14 cellular contexts compared by ENCODE assay signal in genomic region chr10:98167191-98167590, GRCh38. TPM values are rescaled to one million over a fixed set of nuclear protein-coding genes. Genes with fewer than 3 reads are reported as not detected.
DNase-seq lines count a peak whose midpoint lies in the region; ATAC-seq and TF ChIP-seq lines count a peak whose summit lies in the region.
"Had no signal": no experiment of that assay in that cellular context is flagged by ENCODE, and none has a peak within 500 bp of the region (broad histone marks: within the 10 kb centered on the region; RNA-seq: fewer than 3 reads in every experiment).

No MANE protein-coding gene starts in this region.

- peaks cover 2% of the 10 kb centered on the region for H3K27me3 Mint-ChIP-seq in GM23338 (ENCODE audit: insufficient read depth, low read depth, poor library complexity)
- peaks cover 0 to 2% (median 0%) of the 10 kb centered on the region in 3 donors for H3K27me3 Mint-ChIP-seq in immature natural killer cell (ENCODE audit: low read depth in 3 of 3)
- H3K27me3 Mint-ChIP-seq: activated naive CD8-positive, alpha-beta T cell had no signal

- no peak overlapping the region for H2AFZ ChIP-seq in GM23338

- H3K9me2 ChIP-seq in GM23338 (ENCODE audit: insufficient read depth), result no peaks in the 10 kb centered on the region

- H3K4me1 Mint-ChIP-seq in GM23338 (peaks cover 45% of the 10 kb centered on the region), immature natural killer cell (peaks cover 65 to 73% of the 10 kb centered on the region in 2 donors)
- H3K4me1 Mint-ChIP-seq: CD14-positive monocyte had no signal

- H3K4me3 Mint-ChIP-seq in GM23338 (no peak overlapping the region), immature natural killer cell (peak overlapping the region in 4 of 5 donors; percentile 5 to 39 (median 24))
- H3K4me3 Mint-ChIP-seq: activated naive CD8-positive, alpha-beta T cell; CD14-positive monocyte had no signal

- H3F3A ChIP-seq in GM23338 (replicated peaks; ENCODE audit: low read depth), result no peaks in the 10 kb centered on the region

- H3K27ac Mint-ChIP-seq in GM23338, result 0 out of 2 replicates have a peak overlapping the region, but pooled peaks have one; percentile 38
- H3K27ac Mint-ChIP-seq in immature natural killer cell, result peak overlapping the region in 4 of 6 donors; percentile 24 to 65 (median 43)
- H3K27ac Mint-ChIP-seq: activated naive CD8-positive, alpha-beta T cell; CD14-positive monocyte had no signal

- H3K27ac ChIP-seq in GM23338 (ENCODE audit: low read depth), result peak overlapping the region; percentile 71
- H3K27ac ChIP-seq: stomach had no signal

- no peaks in the 10 kb centered on the region for H3K9me3 Mint-ChIP-seq in GM23338
- H3K9me3 Mint-ChIP-seq in immature natural killer cell, result no peaks in the 10 kb centered on the region
- H3K9me3 Mint-ChIP-seq: CD14-positive monocyte had no signal

- ATAC-seq in GM19025 (IDR thresholded peaks at IDR 0.05; ENCODE audit: low read depth, unreplicated experiment) (peak; percentile 68), GM23338 (no peak), HG03342 (IDR thresholded peaks at IDR 0.05; ENCODE audit: unreplicated experiment) (peak; percentile 45), GM19455 (IDR thresholded peaks at IDR 0.05; ENCODE audit: unreplicated experiment) (no peak)
- ATAC-seq: activated CD4-positive, CD25-positive, alpha-beta regulatory T cell treated with anti-CD3 and anti-CD28 coated beads, Interleukin-2, amount 50 U/mL, for 24 hours had no signal

- peak overlapping the region; percentile 69 for H3K4me2 ChIP-seq in GM23338

- H3K27me3 ChIP-seq in GM23338 (ENCODE audit: insufficient read depth), result no peaks in the 10 kb centered on the region
- H3K27me3 ChIP-seq: stomach had no signal

- peaks cover 17% of the 10 kb centered on the region; the same call in 2 of the 3 replicates for H3K36me3 Mint-ChIP-seq in GM23338 (ENCODE audit: low read depth)
- peaks cover 4 to 10% (median 5%) of the 10 kb centered on the region in 3 donors for H3K36me3 Mint-ChIP-seq in immature natural killer cell

- no peaks in the 10 kb centered on the region for H3K36me3 ChIP-seq in GM23338 (ENCODE audit: insufficient read depth)

- H3K4me3 ChIP-seq in GM23338, result no peak overlapping the region
- H3K4me3 ChIP-seq in lower leg skin (ENCODE audit: low read depth, poor library complexity, severe bottlenecking), result no peak overlapping the region
- H3K4me3 ChIP-seq: stomach had no signal

- 61 to 85% methylated on average over 2 of the region's 2 CpGs for WGBS in lower leg skin, 2 donors

- DNase-seq in GM23338 (ENCODE audit: low spot score) (no peak), immature natural killer cell (no peak), RPMI8226 (no peak), lower leg skin (ENCODE audit: low spot score in 2 of 2) (no peak)
- DNase-seq: NCI-H1417, NCI-H345, nucleus accumbens, stomach had no signal

- intact Hi-C loops in lower leg skin (cut with DNase I; ENCODE audit: low total_unique reads), result no loop called here

- TF ChIP-seq CTCF in GM23338 (conservative IDR thresholded peaks at IDR 0.05; ENCODE audit: low read depth in 2 of 2) (no peak), lower leg skin (IDR thresholded peaks at IDR 0.05) (no peak)

- H3K79me2 ChIP-seq in GM23338 (replicated peaks; ENCODE audit: insufficient read depth), result peaks cover 4% of the 10 kb centered on the region; the same call in 1 of the 2 replicates

- H4K20me1 ChIP-seq in GM23338 (replicated peaks; ENCODE audit: insufficient read depth), result no peaks in the 10 kb centered on the region

- peaks cover 37% of the 10 kb centered on the region for H3K4me1 ChIP-seq in GM23338 (ENCODE audit: insufficient read depth)

- no peak for TF ChIP-seq POLR2A in lower leg skin (IDR thresholded peaks at IDR 0.05)

TF ChIP-seq in GM23338, 12 proteins besides CTCF, POLR2A, EP300 and RAD21 (continues in another document):
- TF ChIP-seq ZNF331 (CRISPR knock-in tag; IDR thresholded peaks at IDR 0.05; ENCODE audit: low read depth) (no peak), JUNB (IDR thresholded peaks at IDR 0.05; ENCODE audit: unreplicated experiment) (no peak), EZH2phosphoT487 (IDR thresholded peaks at IDR 0.05; ENCODE audit: unreplicated experiment) (no peak), STAT1 (IDR thresholded peaks at IDR 0.05; ENCODE audit: unreplicated experiment) (no peak), NANOG (IDR thresholded peaks at IDR 0.05; ENCODE audit: borderline replicate concordance) (no peak), CREB1 (CRISPR knock-in tag; IDR thresholded peaks at IDR 0.05; ENCODE audit: low read depth) (no peak)
- TF ChIP-seq, protein P1, sequence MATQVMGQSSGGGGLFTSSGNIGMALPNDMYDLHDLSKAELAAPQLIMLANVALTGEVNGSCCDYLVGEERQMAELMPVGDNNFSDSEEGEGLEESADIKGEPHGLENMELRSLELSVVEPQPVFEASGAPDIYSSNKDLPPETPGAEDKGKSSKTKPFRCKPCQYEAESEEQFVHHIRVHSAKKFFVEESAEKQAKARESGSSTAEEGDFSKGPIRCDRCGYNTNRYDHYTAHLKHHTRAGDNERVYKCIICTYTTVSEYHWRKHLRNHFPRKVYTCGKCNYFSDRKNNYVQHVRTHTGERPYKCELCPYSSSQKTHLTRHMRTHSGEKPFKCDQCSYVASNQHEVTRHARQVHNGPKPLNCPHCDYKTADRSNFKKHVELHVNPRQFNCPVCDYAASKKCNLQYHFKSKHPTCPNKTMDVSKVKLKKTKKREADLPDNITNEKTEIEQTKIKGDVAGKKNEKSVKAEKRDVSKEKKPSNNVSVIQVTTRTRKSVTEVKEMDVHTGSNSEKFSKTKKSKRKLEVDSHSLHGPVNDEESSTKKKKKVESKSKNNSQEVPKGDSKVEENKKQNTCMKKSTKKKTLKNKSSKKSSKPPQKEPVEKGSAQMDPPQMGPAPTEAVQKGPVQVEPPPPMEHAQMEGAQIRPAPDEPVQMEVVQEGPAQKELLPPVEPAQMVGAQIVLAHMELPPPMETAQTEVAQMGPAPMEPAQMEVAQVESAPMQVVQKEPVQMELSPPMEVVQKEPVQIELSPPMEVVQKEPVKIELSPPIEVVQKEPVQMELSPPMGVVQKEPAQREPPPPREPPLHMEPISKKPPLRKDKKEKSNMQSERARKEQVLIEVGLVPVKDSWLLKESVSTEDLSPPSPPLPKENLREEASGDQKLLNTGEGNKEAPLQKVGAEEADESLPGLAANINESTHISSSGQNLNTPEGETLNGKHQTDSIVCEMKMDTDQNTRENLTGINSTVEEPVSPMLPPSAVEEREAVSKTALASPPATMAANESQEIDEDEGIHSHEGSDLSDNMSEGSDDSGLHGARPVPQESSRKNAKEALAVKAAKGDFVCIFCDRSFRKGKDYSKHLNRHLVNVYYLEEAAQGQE (IDR thresholded peaks at IDR 0.05; ENCODE audit: unreplicated experiment), result no peak

RNA-seq across cellular contexts. Expression of gene R3HCC1L, which starts 32.7 kb away (rescaled TPM):
- 13.6 and 15.8 TPM in 2 replicates for total RNA-seq in GM23338 (2014; rRNA removed; shearing (Covaris generic))
- polyA plus RNA-seq in GM23338 (2016; fragmentation: Nextera tagmentation; extraction: Ambion mirVana) (7.2 and 9.3 TPM in 2 replicates), immature natural killer cell (10 to 100 TPM in 1 of 3 donors, 1 to 10 TPM in 1, under 1 TPM in 1; 0.22 to 13.9 (median 8.1) TPM)
- total RNA-seq in lower leg skin, result 10 to 100 TPM; 12.1 to 23.6 (median 16.7) TPM

Comparison
In these comparisons a context has a peak if more than half of its experiments do, and no peak if none do; other contexts are left out.
1. ATAC-seq: peak in GM19025 (single experiment) and HG03342 (single experiment); none in GM23338 (single experiment) and GM19455 (single experiment).